15 cellular contexts compared by ENCODE assay signal in the genomic region with DNA sequence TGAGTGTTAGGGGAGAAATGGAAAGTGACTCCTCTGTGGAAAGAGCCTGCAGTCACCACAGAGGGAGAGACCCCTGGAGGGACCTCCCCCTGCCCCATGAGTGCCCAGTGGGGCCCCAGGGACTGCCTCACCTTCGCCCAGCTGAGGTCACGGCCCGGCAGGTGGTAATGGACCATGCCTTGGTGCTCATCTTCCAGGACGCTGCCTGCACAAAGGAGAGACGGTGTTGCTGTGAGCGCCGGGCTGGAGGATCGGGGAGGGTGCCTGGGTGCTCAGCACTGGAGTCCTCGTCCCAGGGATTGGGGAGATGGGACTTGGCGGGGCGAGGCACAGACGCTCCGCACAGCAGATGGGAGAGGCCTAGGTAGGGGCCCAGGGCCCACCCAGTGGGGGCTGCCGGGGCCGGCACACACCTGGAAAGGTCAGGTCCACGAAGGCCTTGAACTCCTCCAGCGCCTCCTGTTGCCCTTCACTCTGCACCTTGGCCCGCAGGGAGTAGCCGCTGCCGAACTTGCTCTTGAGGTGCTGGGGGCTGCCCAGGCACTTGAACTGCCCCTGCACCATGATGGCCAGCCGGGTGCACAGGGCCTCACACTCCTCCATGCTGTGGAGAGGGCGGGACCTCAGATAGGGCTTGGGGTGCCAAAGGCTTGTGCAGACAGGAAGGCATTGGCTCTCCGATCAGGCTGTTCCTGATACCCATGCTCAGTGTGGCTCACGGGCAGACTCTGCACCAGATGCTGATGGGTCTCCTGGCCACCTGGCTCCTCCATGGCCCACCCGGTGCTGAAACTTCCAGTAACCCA. TPM values are rescaled to one million over a fixed set of nuclear protein-coding genes. Genes with fewer than 3 reads are reported as not detected.
A peak's percentile ranks its signal among the peaks of the same experiment; 100 is the strongest.
DNase-seq lines count a peak whose midpoint lies in the region; ATAC-seq and TF ChIP-seq lines count a peak whose summit lies in the region.
"Had no signal": no experiment of that assay in that cellular context is flagged by ENCODE, and none has a peak within 500 bp of the region (broad histone marks: within the 10 kb centered on the region; RNA-seq: fewer than 3 reads in every experiment).

No MANE protein-coding gene starts in this region.

- no peaks in the 10 kb centered on the region for H3K9me3 ChIP-seq in NT2/D1 (ENCODE audit: insufficient read depth, low read length)
- no peaks in the 10 kb centered on the region for H3K9me3 ChIP-seq in osteoblast (ENCODE audit: low read depth, low read length)
- H3K9me3 ChIP-seq: BLaER1 treated with 17β-estradiol and CSF1 and Interleukin-3, amounts not matched to agents 10 nM and 100 nM had no signal

- H3K36me3 ChIP-seq in NT2/D1 (ENCODE audit: insufficient read depth, insufficient read length, low read length) = peaks cover 8% of the 10 kb centered on the region
- no peaks in the 10 kb centered on the region for H3K36me3 ChIP-seq in osteoblast (ENCODE audit: insufficient read depth, low read length)

- no peak for TF ChIP-seq CTCF in osteoblast (IDR thresholded peaks at IDR 0.05; ENCODE audit: extremely low read depth, low read depth, low read length)

- no peak overlapping the region for H3K4me2 ChIP-seq in osteoblast (ENCODE audit: insufficient read depth, low read length)
- H3K4me2 ChIP-seq: BLaER1 treated with 17β-estradiol and CSF1 and Interleukin-3, amounts not matched to agents 10 nM and 100 nM had no signal

- H3K4me1 ChIP-seq in NT2/D1 (ENCODE audit: insufficient read depth, insufficient read length) (peaks cover 16% of the 10 kb centered on the region), osteoblast (ENCODE audit: insufficient read depth, low read length) (no peaks in the 10 kb centered on the region)

- H3K79me2 ChIP-seq in osteoblast (ENCODE audit: insufficient read depth, low read length) = no peaks in the 10 kb centered on the region

- no peak overlapping the region for H3K27ac ChIP-seq in osteoblast (ENCODE audit: low read depth, low read length)
- H3K27ac ChIP-seq: 22Rv1; BLaER1 treated with 17β-estradiol and CSF1 and Interleukin-3, amounts not matched to agents 10 nM and 100 nM; GM23248 had no signal

- H3K4me3 ChIP-seq in NT2/D1 (ENCODE audit: insufficient read length, low read depth) (no peak overlapping the region), osteoblast (ENCODE audit: insufficient read depth, low read length) (no peak overlapping the region)
- H3K4me3 ChIP-seq: BLaER1 treated with 17β-estradiol and CSF1 and Interleukin-3, amounts not matched to agents 10 nM and 100 nM; GM12878; GM23248 had no signal

- no peaks in the 10 kb centered on the region for H4K20me1 ChIP-seq in osteoblast (ENCODE audit: insufficient read depth, low read length)

- DNase-seq in Right ventricle myocardium inferior (ENCODE audit: missing footprints) (peak; percentile 62), cardiac septum (ENCODE audit: low spot score) (no peak), NT2/D1 (ENCODE audit: low read depth, low spot score) (no peak), osteoblast (ENCODE audit: insufficient read length, low spot score, missing footprints) (peak; percentile 23), NCI-H774 (lab: John Stamatoyannopoulos, UW) (no peak), NCI-H128 (lab: John Stamatoyannopoulos, UW; ENCODE audit: unreplicated experiment) (no peak)
- DNase-seq: AML-193; CD4-positive, CD25-positive, alpha-beta regulatory T cell; DMS 273 treated with DMSO at 0.1 percent for 48 hours; GM23248 had no signal

- H3K27me3 ChIP-seq in NT2/D1 (ENCODE audit: insufficient read depth, insufficient read length) (no peaks in the 10 kb centered on the region), osteoblast (ENCODE audit: insufficient read depth, low read length) (peaks cover 35% of the 10 kb centered on the region)
- H3K27me3 ChIP-seq: BLaER1 treated with 17β-estradiol and CSF1 and Interleukin-3, amounts not matched to agents 10 nM and 100 nM had no signal

- ATAC-seq in Right ventricle myocardium inferior = no peak
- peak; percentile 9 for ATAC-seq in esophagus mucosa
- no peak for ATAC-seq in GM21825 (IDR thresholded peaks at IDR 0.05; ENCODE audit: unreplicated experiment)
- ATAC-seq: GM12878 had no signal

- intact Hi-C loops in Right ventricle myocardium inferior (cut with DNase I) (no loop called here), cardiac septum (cut with DNase I) (no loop called here)

- H2AFZ ChIP-seq in osteoblast (ENCODE audit: low read length) = no peak overlapping the region
- H2AFZ ChIP-seq: GM23248 had no signal

- H3K9ac ChIP-seq in NT2/D1 (ENCODE audit: insufficient read length, low read depth) = peak overlapping the region; percentile 52
- H3K9ac ChIP-seq: GM23248 had no signal

RNA-seq across cellular contexts. Expression of a gene that starts 9.7 kb away (rescaled TPM):
- 105 TPM for total RNA-seq in Right ventricle myocardium inferior
- 106 TPM for total RNA-seq in cardiac septum
- total RNA-seq in esophagus mucosa = 104 TPM
- 64.2 and 81.1 TPM in 2 replicates for total RNA-seq in osteoblast

RNA-seq across cellular contexts. Expression of a gene that starts 26.3 kb away (rescaled TPM):
- total RNA-seq in Right ventricle myocardium inferior (205 TPM), cardiac septum (139 TPM), esophagus mucosa (65.8 TPM), osteoblast (42.3 and 44.5 TPM in 2 replicates)

RNA-seq across cellular contexts. Expression of a gene that starts 41.4 kb away (rescaled TPM):
- total RNA-seq in Right ventricle myocardium inferior = 0.49 TPM
- total RNA-seq in cardiac septum = 0.57 TPM
- 0.12 TPM for total RNA-seq in esophagus mucosa
- total RNA-seq in osteoblast = 0.72 and 0.88 TPM in 2 replicates
- total RNA-seq: GM23248 had no signal

RNA-seq across cellular contexts. Expression of a gene that starts 54.3 kb away (rescaled TPM):
- total RNA-seq in Right ventricle myocardium inferior (14.1 TPM), cardiac septum (13.7 TPM), esophagus mucosa (10.7 TPM), osteoblast (30.9 and 31.5 TPM in 2 replicates)

Comparison
In these comparisons a context has a peak if more than half of its experiments do, and no peak if none do; other contexts are left out.
1. DNase-seq: peak in Right ventricle myocardium inferior (single experiment) and osteoblast (single experiment); none in cardiac septum (single experiment), NT2/D1 (single experiment), NCI-H774 (single experiment) and NCI-H128 (single experiment).